9 cellular contexts compared by ENCODE assay signal in the genomic region with DNA sequence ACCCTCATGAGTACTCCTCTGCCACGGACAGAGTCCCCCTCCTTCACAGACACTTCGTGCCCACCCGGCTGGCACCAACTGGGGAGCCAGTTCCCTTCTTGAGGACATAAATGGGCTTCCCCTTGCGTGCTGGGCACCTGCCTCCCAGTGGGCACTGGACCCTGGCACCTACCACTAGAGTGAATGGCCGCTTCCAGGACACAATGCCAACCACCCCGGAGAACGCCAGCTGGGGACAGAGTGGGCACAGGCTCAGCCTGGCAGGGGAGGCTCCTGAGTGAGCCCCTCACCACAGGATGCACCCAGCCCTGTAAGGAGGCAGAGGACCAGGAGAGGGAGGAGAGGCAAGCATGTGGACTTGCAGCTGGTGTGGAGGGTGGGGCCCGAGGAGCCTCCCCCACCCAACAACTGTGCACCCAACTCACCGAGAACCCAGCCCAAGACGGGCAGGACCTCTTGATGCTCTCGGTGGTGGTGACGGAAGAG. TPM values are rescaled to one million over a fixed set of nuclear protein-coding genes. Genes with fewer than 3 reads are reported as not detected.
DNase-seq lines count a peak whose midpoint lies in the region; ATAC-seq and TF ChIP-seq lines count a peak whose summit lies in the region.
"Had no signal": no experiment of that assay in that cellular context is flagged by ENCODE, and none has a peak within 500 bp of the region (broad histone marks: within the 10 kb centered on the region; RNA-seq: fewer than 3 reads in every experiment).

No MANE protein-coding gene starts in this region.

- H3K27ac ChIP-seq in DND-41 (ENCODE audit: low read length) (peak overlapping the region; percentile 67), Peyer's patch (peak overlapping the region in 3 of 4 donors; percentile 82 to 97 (median 96)), trophoblast cell (ENCODE audit: low read depth, low read length) (no peak overlapping the region)

- H3K79me1 ChIP-seq in trophoblast cell (ENCODE audit: low read length), result peaks cover 13% of the 10 kb centered on the region

- peak overlapping the region; percentile 81 for H3K18ac ChIP-seq in trophoblast cell (ENCODE audit: low read length)

- H3K79me2 ChIP-seq in DND-41 (ENCODE audit: insufficient read depth, low read length) (peaks cover 21% of the 10 kb centered on the region), trophoblast cell (ENCODE audit: control insufficient read depth, insufficient read depth, low read length, poor library complexity) (peaks cover 11% of the 10 kb centered on the region)

- no peak for ATAC-seq in DND-41 (ENCODE audit: insufficient read depth, low read depth)
- ATAC-seq in GM21717 (IDR thresholded peaks at IDR 0.05; ENCODE audit: unreplicated experiment), result no peak

- H3K9me3 ChIP-seq in DND-41 (ENCODE audit: insufficient read depth, low read length, severe bottlenecking) (no peaks in the 10 kb centered on the region), Peyer's patch (no peaks in the 10 kb centered on the region), trophoblast cell (ENCODE audit: insufficient read depth, low read depth, low read length) (no peaks in the 10 kb centered on the region)

- H3K4me1 ChIP-seq in DND-41 (ENCODE audit: insufficient read depth, low read length) (peaks cover 47% of the 10 kb centered on the region), Peyer's patch (peaks cover 4 to 27% (median 17%) of the 10 kb centered on the region in 4 donors), trophoblast cell (ENCODE audit: control insufficient read depth in 1 of 2, insufficient read depth in 2 of 2, low read length in 2 of 2) (peaks cover 23 to 25% of the 10 kb centered on the region in 2 experiments)

- H2AK5ac ChIP-seq in trophoblast cell (ENCODE audit: low read length), result peak overlapping the region; percentile 69

- peak overlapping the region; percentile 81 for H4K91ac ChIP-seq in trophoblast cell (ENCODE audit: low read depth, low read length)

- WGBS in trophoblast cell (ENCODE audit: extremely low coverage, insufficient coverage, insufficient read length), result no CpG with 5 or more reads among the region's 12 CpGs

- H3K4me2 ChIP-seq in DND-41 (ENCODE audit: insufficient read depth, low read length) (peak overlapping the region; percentile 85), trophoblast cell (ENCODE audit: low read length) (peak overlapping the region; percentile 96)

- no peak overlapping the region for H2BK5ac ChIP-seq in trophoblast cell (ENCODE audit: low read depth, low read length, poor library complexity)

- H3K4me3 ChIP-seq in DND-41 (ENCODE audit: low read depth in 1 of 2, low read length in 2 of 2) (peak overlapping the region; percentile 49 to 60; a peak in 3 of 4 replicates), Peyer's patch (peak overlapping the region; percentile 68 to 93 (median 83)), epithelial cell of proximal tubule (ENCODE audit: low read depth, low read length) (peak overlapping the region; percentile 89), trophoblast cell (ENCODE audit: low read depth, low read length) (peak overlapping the region; percentile 84)

- H3K14ac ChIP-seq in trophoblast cell (ENCODE audit: low read length), result peak overlapping the region; percentile 90

- peak overlapping the region; percentile 7 for H2BK12ac ChIP-seq in trophoblast cell (ENCODE audit: low read length)

- H3K23ac ChIP-seq in trophoblast cell (ENCODE audit: low read length), result no peak overlapping the region

- no peak overlapping the region for H3K4ac ChIP-seq in trophoblast cell (ENCODE audit: low read depth, low read length)

- peak; percentile 32 for DNase-seq in DND-41
- no peak for DNase-seq in Peyer's patch
- DNase-seq in epithelial cell of proximal tubule (ENCODE audit: low read depth), result no peak
- DNase-seq in trophoblast cell, result no peak
- DNase-seq in NCI-H187 treated with DMSO at 0.1 percent for 48 hours (lab: John Stamatoyannopoulos, UW), result no peak
- no peak for DNase-seq in activated CD4-positive, CD25-positive, alpha-beta regulatory T cell (lab: John Stamatoyannopoulos, UW)
- no peak for DNase-seq in HuH-7.5 (ENCODE audit: low spot score)
- DNase-seq: stimulated activated naive CD4-positive, alpha-beta T cell had no signal

- TF ChIP-seq CTCF in DND-41 (IDR thresholded peaks at IDR 0.05; ENCODE audit: borderline replicate concordance, extremely low read depth, low read length, poor library complexity, severe bottlenecking) (no peak), Peyer's patch (IDR thresholded peaks at IDR 0.05) (no peak), epithelial cell of proximal tubule (conservative IDR thresholded peaks at IDR 0.05; ENCODE audit: low read depth, low read length) (no peak)

- peak overlapping the region; percentile 80 for H4K8ac ChIP-seq in trophoblast cell (ENCODE audit: low read depth, low read length)

- no peak for TF ChIP-seq POLR2A in Peyer's patch (IDR thresholded peaks at IDR 0.05)

- H2AFZ ChIP-seq in DND-41 (ENCODE audit: low read depth, low read length), result 0 out of 2 replicates have a peak overlapping the region, but pooled peaks have one; percentile 61
- peak overlapping the region; percentile 67 for H2AFZ ChIP-seq in trophoblast cell (ENCODE audit: insufficient read depth, low read length, poor library complexity)

- H4K20me1 ChIP-seq in DND-41 (ENCODE audit: insufficient read depth, low read length), result no peaks in the 10 kb centered on the region

- H3K36me3 ChIP-seq in DND-41 (ENCODE audit: insufficient read depth, low read length) (peaks cover 12% of the 10 kb centered on the region), Peyer's patch (peaks cover 0 to 14% (median 0%) of the 10 kb centered on the region in 3 donors), trophoblast cell (ENCODE audit: control insufficient read depth in 1 of 2, insufficient read depth in 2 of 2, low read length in 2 of 2) (peaks cover 19 to 25% of the 10 kb centered on the region in 2 experiments)

- no peak overlapping the region for H2BK120ac ChIP-seq in trophoblast cell (ENCODE audit: insufficient read depth, low read length, poor library complexity)

- H3K27me3 ChIP-seq in DND-41 (ENCODE audit: insufficient read depth, low read length, poor library complexity) (no peaks in the 10 kb centered on the region), Peyer's patch (no peaks in the 10 kb centered on the region), trophoblast cell (ENCODE audit: insufficient read depth, low read length) (no peaks in the 10 kb centered on the region)

- H4K12ac ChIP-seq in trophoblast cell (ENCODE audit: low read depth, low read length), result peak overlapping the region; percentile 33

- peak overlapping the region; percentile 66 for H3K9ac ChIP-seq in DND-41 (ENCODE audit: low read depth, low read length)
- H3K9ac ChIP-seq in trophoblast cell (ENCODE audit: low read length), result no peak overlapping the region

RNA-seq across cellular contexts. Expression of a gene that starts 1.0 kb away (rescaled TPM):
- 10 to 100 TPM in 3 of 4 donors, 1 to 10 TPM in 1; 5.8 to 20.7 (median 15.4) TPM for total RNA-seq in Peyer's patch
- total RNA-seq in epithelial cell of proximal tubule, result 10.8 and 15.9 TPM in 2 replicates
- polyA plus RNA-seq in trophoblast cell (2013), result 38.7 and 39.3 TPM in 2 replicates

RNA-seq across cellular contexts. Expression of a gene that starts 7.9 kb away (rescaled TPM):
- 10 to 100 TPM; 34.7 to 63.7 (median 49.2) TPM for total RNA-seq in Peyer's patch
- total RNA-seq in epithelial cell of proximal tubule, result 61.8 and 89.7 TPM in 2 replicates
- polyA plus RNA-seq in trophoblast cell (2013), result 71.1 and 75.0 TPM in 2 replicates

RNA-seq across cellular contexts. Expression of a gene that starts 19.0 kb away (rescaled TPM):
- total RNA-seq in Peyer's patch, result 100 to 1,000 TPM in 2 of 4 donors, 10 to 100 TPM in 2; 44.7 to 125 (median 98.5) TPM
- total RNA-seq in epithelial cell of proximal tubule, result 20.7 and 43.7 TPM in 2 replicates
- 48.9 and 52.4 TPM in 2 replicates for polyA plus RNA-seq in trophoblast cell (2013)

RNA-seq across cellular contexts. Expression of a gene that starts 23.0 kb away (rescaled TPM):
- total RNA-seq in Peyer's patch (10 to 100 TPM in 3 of 4 donors, 1 to 10 TPM in 1; 7.4 to 25.5 (median 19.5) TPM), epithelial cell of proximal tubule (0.72 and 8.1 TPM in 2 replicates)
- polyA plus RNA-seq in trophoblast cell (2013), result 2.5 and 2.8 TPM in 2 replicates

RNA-seq across cellular contexts. Expression of a gene that starts 45.8 kb away (rescaled TPM):
- total RNA-seq in Peyer's patch, result 10 to 100 TPM; 33.2 to 45.2 (median 36.5) TPM
- total RNA-seq in epithelial cell of proximal tubule, result 75.2 and 132 TPM in 2 replicates
- 39.6 and 40.4 TPM in 2 replicates for polyA plus RNA-seq in trophoblast cell (2013)
